ENCODE assay signal across 9 cellular contexts in the genomic region with DNA sequence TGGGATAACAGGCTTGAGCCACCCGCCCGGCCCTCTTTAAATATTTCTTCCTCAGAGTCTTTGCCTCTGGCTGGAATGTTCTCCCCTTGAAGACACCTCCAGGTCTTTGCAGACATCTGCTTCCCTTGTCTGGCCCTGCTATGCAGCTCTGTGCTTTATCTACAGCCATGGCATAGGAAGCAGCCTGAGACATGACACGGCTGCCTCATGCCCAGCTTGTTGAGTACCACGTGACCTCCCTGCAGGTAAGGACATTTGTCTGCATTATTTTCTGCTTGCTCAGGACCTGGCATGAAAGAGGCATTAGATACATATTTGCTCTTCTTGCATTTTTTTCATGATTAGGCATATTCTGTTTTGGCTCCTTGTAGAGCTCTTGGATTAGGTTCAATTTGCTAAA.
DNase-seq lines count a peak whose midpoint lies in the region; TF ChIP-seq lines count a peak whose summit lies in the region.
"Had no signal": no experiment of that assay in that cellular context is flagged by ENCODE, and none has a peak within 500 bp of the region (broad histone marks: within the 10 kb centered on the region; RNA-seq: fewer than 3 reads in every experiment).

No MANE protein-coding gene starts in this region.

- intact Hi-C loops in esophagus squamous epithelium (cut with DNase I) (no loop called here), stomach (cut with DNase I; ENCODE audit: low total_unique reads) (no loop called here), lower leg skin (cut with DNase I; ENCODE audit: low total_unique reads) (no loop called here)

- no peak for TF ChIP-seq CTCF in esophagus squamous epithelium (IDR thresholded peaks at IDR 0.05)
- no peak for TF ChIP-seq CTCF in stomach (IDR thresholded peaks at IDR 0.05)
- TF ChIP-seq CTCF in lower leg skin (IDR thresholded peaks at IDR 0.05): no peak

- H3K4me3 ChIP-seq in esophagus squamous epithelium (no peak overlapping the region), stomach (no peak overlapping the region), lower leg skin (ENCODE audit: low read depth, poor library complexity, severe bottlenecking) (no peak overlapping the region)

- TF ChIP-seq POLR2A in esophagus squamous epithelium (IDR thresholded peaks at IDR 0.05) (no peak), stomach (IDR thresholded peaks at IDR 0.05) (no peak), lower leg skin (IDR thresholded peaks at IDR 0.05) (no peak)

- peaks cover 6 to 41% (median 7%) of the 10 kb centered on the region in 3 donors for H3K4me1 ChIP-seq in esophagus squamous epithelium
- H3K4me1 ChIP-seq in stomach: peaks cover 5 to 27% (median 18%) of the 10 kb centered on the region in 4 donors

- H3K36me3 ChIP-seq in esophagus squamous epithelium (no peaks in the 10 kb centered on the region), stomach (no peaks in the 10 kb centered on the region)

- no peaks in the 10 kb centered on the region for H3K9me3 ChIP-seq in esophagus squamous epithelium
- H3K9me3 ChIP-seq in stomach: no peaks in the 10 kb centered on the region

- 46 to 55% methylated on average over 4 of the region's 4 CpGs for WGBS in esophagus squamous epithelium, 2 donors
- 53 to 76% (median 66%) methylated on average over 4 of the region's 4 CpGs for WGBS in stomach, 5 donors
- WGBS in lower leg skin, 2 donors: 54 to 62% methylated on average over 4 of the region's 4 CpGs

- H3K27ac ChIP-seq in esophagus squamous epithelium (peak overlapping the region in 3 of 4 donors; percentile 34 to 49 (median 35)), stomach (no peak overlapping the region)

- no peaks in the 10 kb centered on the region for H3K27me3 ChIP-seq in esophagus squamous epithelium
- no peaks in the 10 kb centered on the region for H3K27me3 ChIP-seq in stomach

- TF ChIP-seq EP300 in stomach (IDR thresholded peaks at IDR 0.05): no peak

- DNase-seq in NCI-H748 (lab: John Stamatoyannopoulos, UW; ENCODE audit: unreplicated experiment) (peak; percentile 79), NCI-H748 treated with DMSO at 0.1 percent for 48 hours (lab: John Stamatoyannopoulos, UW) (no peak), NCI-H226 (peak; percentile 56), esophagus squamous epithelium (lab: John Stamatoyannopoulos, UW) (no peak), stomach (peak; percentile 59), cerebellar nuclear complex (lab: John Stamatoyannopoulos, UW) (no peak), AML-193 (lab: John Stamatoyannopoulos, UW) (no peak), lower leg skin (ENCODE audit: low spot score in 2 of 2) (no peak)
- DNase-seq: activated CD8-positive, alpha-beta memory T cell treated with anti-CD3 and anti-CD28 coated beads for 24 hours had no signal

Comparison
In these comparisons a context has a peak if more than half of its experiments do, and no peak if none do; other contexts are left out.
1. DNase-seq: peak in NCI-H748 (single experiment), NCI-H226 (single experiment) and stomach (single experiment); none in NCI-H748 treated with DMSO at 0.1 percent for 48 hours (single experiment), esophagus squamous epithelium (single experiment), cerebellar nuclear complex (0 of 2), AML-193 (0 of 2) and lower leg skin (0 of 2).
2. H3K27ac ChIP-seq: peak in esophagus squamous epithelium (3 of 4); none in stomach (0 of 5).